In genomic region chr2:230947908-230948365, GRCh38 we compare ENCODE assay signal across 15 cellular contexts. TPM values are rescaled to one million over a fixed set of nuclear protein-coding genes. Genes with fewer than 3 reads are reported as not detected.
DNase-seq lines count a peak whose midpoint lies in the region; ATAC-seq, FAIRE-seq and TF ChIP-seq lines count a peak whose summit lies in the region.
"Had no signal": no experiment of that assay in that cellular context is flagged by ENCODE, and none has a peak within 500 bp of the region (broad histone marks: within the 10 kb centered on the region; RNA-seq: fewer than 3 reads in every experiment).

No MANE protein-coding gene starts in this region.

- no peak overlapping the region for H3K4me3 Mint-ChIP-seq in neural progenitor cell
- H3K4me3 Mint-ChIP-seq: brain had no signal

- no peak for TF ChIP-seq CTCF in GM12875 (IDR thresholded peaks at IDR 0.05; ENCODE audit: borderline replicate concordance, insufficient read depth, low read depth, low read length)
- no peak for TF ChIP-seq CTCF in kidney (IDR thresholded peaks at IDR 0.05; ENCODE audit: borderline replicate concordance, extremely low read depth, insufficient read depth)
- TF ChIP-seq CTCF in neural progenitor cell (IDR thresholded peaks at IDR 0.05) = no peak

- H3K4me2 ChIP-seq in neural progenitor cell = no peak overlapping the region

- H3K36me3 Mint-ChIP-seq in neural progenitor cell = no peaks in the 10 kb centered on the region
- H3K36me3 Mint-ChIP-seq: brain had no signal

- no peak for FAIRE-seq in kidney (lab: Jason Lieb, UNC)

- no peak overlapping the region for H3K9ac ChIP-seq in kidney (ENCODE audit: low read length in 2 of 2)
- no peak overlapping the region for H3K9ac ChIP-seq in neural progenitor cell

- no peaks in the 10 kb centered on the region for H3K9me3 Mint-ChIP-seq in neural progenitor cell
- H3K9me3 Mint-ChIP-seq: brain had no signal

- H2AFZ ChIP-seq in neural progenitor cell (replicated peaks) = no peak overlapping the region

- no peak overlapping the region for H3K27ac ChIP-seq in kidney (ENCODE audit: low read depth in 2 of 2, low read length in 2 of 2)
- no peak overlapping the region for H3K27ac ChIP-seq in effector memory CD4-positive, alpha-beta T cell (ENCODE audit: insufficient read depth, low read length, poor library complexity, severe bottlenecking)
- H3K27ac ChIP-seq in neural progenitor cell = no peak overlapping the region
- H3K27ac ChIP-seq: lower lobe of right lung, sigmoid colon had no signal

- no peak overlapping the region for H3K27ac Mint-ChIP-seq in neural progenitor cell
- H3K27ac Mint-ChIP-seq: brain had no signal

- H3K4me3 ChIP-seq in GM12875 (ENCODE audit: low read depth, low read length) (peak overlapping the region; percentile 8), kidney (ENCODE audit: low read length in 2 of 2) (no peak overlapping the region), neural progenitor cell (no peak overlapping the region)
- H3K4me3 ChIP-seq in effector memory CD4-positive, alpha-beta T cell (ENCODE audit: insufficient read depth, low read depth, low read length, poor library complexity, severe bottlenecking) = no peak overlapping the region
- H3K4me3 ChIP-seq: lower lobe of right lung, sigmoid colon had no signal

- H3K4me1 ChIP-seq in kidney (ENCODE audit: control insufficient read depth in 1 of 2, insufficient read depth in 1 of 2, low read depth in 1 of 2, low read length in 2 of 2) (no peaks in the 10 kb centered on the region), neural progenitor cell (no peaks in the 10 kb centered on the region)
- H3K4me1 ChIP-seq in effector memory CD4-positive, alpha-beta T cell (ENCODE audit: control insufficient read depth, insufficient read depth, low read length, poor library complexity, severe bottlenecking) = no peaks in the 10 kb centered on the region
- H3K4me1 ChIP-seq: Caco-2, sigmoid colon had no signal

- no peaks in the 10 kb centered on the region for H3K9me3 ChIP-seq in kidney (ENCODE audit: control insufficient read depth in 1 of 2, low read length in 2 of 2)
- H3K9me3 ChIP-seq in effector memory CD4-positive, alpha-beta T cell (ENCODE audit: control insufficient read depth, low read length) = no peaks in the 10 kb centered on the region
- H3K9me3 ChIP-seq in neural progenitor cell (ENCODE audit: low read depth) = no peaks in the 10 kb centered on the region
- H3K9me3 ChIP-seq: Caco-2, lower lobe of right lung, sigmoid colon had no signal

- H3K27me3 Mint-ChIP-seq in neural progenitor cell (ENCODE audit: insufficient read depth, low read depth) = no peaks in the 10 kb centered on the region

- no peaks in the 10 kb centered on the region for H3K4me1 Mint-ChIP-seq in neural progenitor cell
- H3K4me1 Mint-ChIP-seq: brain had no signal

- H4K20me1 ChIP-seq in neural progenitor cell (ENCODE audit: low read depth) = no peaks in the 10 kb centered on the region

- intact Hi-C loops in kidney (cut with DNase I) = no loop called here

- no peaks in the 10 kb centered on the region for H3K27me3 ChIP-seq in effector memory CD4-positive, alpha-beta T cell (replicated peaks; ENCODE audit: control insufficient read depth, insufficient read depth, low read length, poor library complexity, severe bottlenecking)
- H3K27me3 ChIP-seq in neural progenitor cell = no peaks in the 10 kb centered on the region
- H3K27me3 ChIP-seq: sigmoid colon had no signal

- peak; percentile 29 for ATAC-seq in GM19438 (IDR thresholded peaks at IDR 0.05; ENCODE audit: low read depth, unreplicated experiment)
- ATAC-seq in HG02973 (IDR thresholded peaks at IDR 0.05; ENCODE audit: unreplicated experiment) = peak; percentile 38
- ATAC-seq: lower lobe of right lung had no signal

- no peaks in the 10 kb centered on the region for H3K79me2 ChIP-seq in neural progenitor cell (ENCODE audit: low read depth)

- H3F3A ChIP-seq in neural progenitor cell (ENCODE audit: low read depth) = no peaks in the 10 kb centered on the region

- H3K36me3 ChIP-seq in kidney (ENCODE audit: control insufficient read depth in 1 of 2, insufficient read depth in 2 of 2, low read length in 2 of 2) (no peaks in the 10 kb centered on the region), neural progenitor cell (no peaks in the 10 kb centered on the region)
- no peaks in the 10 kb centered on the region for H3K36me3 ChIP-seq in effector memory CD4-positive, alpha-beta T cell (ENCODE audit: control insufficient read depth, insufficient read depth, low read length)
- H3K36me3 ChIP-seq: lower lobe of right lung, sigmoid colon had no signal

- DNase-seq in kidney = peak; percentile 57
- no peak for DNase-seq in effector memory CD4-positive, alpha-beta T cell
- DNase-seq in neural progenitor cell (ENCODE audit: low spot score) = no peak
- no peak for DNase-seq in SW 1271 (lab: John Stamatoyannopoulos, UW)
- no peak for DNase-seq in cerebellar cortex (ENCODE audit: low spot score)
- DNase-seq: Caco-2, GOT3, lower lobe of right lung, NCI-H446 treated with DMSO at 0.1 percent for 48 hours, sigmoid colon had no signal

RNA-seq across cellular contexts. Expression of gene GPR55, which starts 22.9 kb away (rescaled TPM):
- 0.69 TPM for total RNA-seq in kidney
- not detected for polyA plus RNA-seq in kidney (ENCODE audit: insufficient read depth, low read depth, low replicate concordance)
- total RNA-seq in neural progenitor cell (ENCODE audit: low replicate concordance) = not detected in 2 replicates
- total RNA-seq: Caco-2, sigmoid colon had no signal

RNA-seq across cellular contexts. Expression of gene SPATA3, which starts 48.0 kb away (rescaled TPM):
- total RNA-seq in kidney (not detected), neural progenitor cell (ENCODE audit: low replicate concordance) (not detected in 2 replicates)
- polyA plus RNA-seq in kidney (ENCODE audit: insufficient read depth, low read depth, low replicate concordance) = not detected
- total RNA-seq: Caco-2, lower lobe of right lung, sigmoid colon, SK-MEL-5 had no signal
- polyA plus RNA-seq: sigmoid colon had no signal
